20 cellular contexts compared by ENCODE assay signal in the genomic region with DNA sequence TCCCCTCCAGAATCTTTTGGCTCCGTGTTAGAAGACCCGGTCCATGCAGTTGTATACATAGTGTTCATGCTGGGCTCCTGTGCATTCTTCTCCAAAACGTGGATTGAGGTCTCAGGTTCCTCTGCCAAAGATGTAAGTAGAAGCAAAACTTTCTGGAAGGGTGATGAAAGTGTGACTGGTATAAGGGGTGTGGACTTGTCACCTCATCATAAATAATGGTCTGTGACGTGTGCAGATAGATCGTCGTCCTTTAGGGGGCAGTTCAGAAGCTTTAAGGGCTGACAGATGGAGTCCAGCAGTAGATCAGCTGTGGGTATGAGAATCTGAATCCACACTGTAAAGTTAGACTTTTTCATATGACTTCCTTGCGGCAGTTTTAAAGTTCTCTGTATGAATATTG. TPM values are rescaled to one million over a fixed set of nuclear protein-coding genes. Genes with fewer than 3 reads are reported as not detected.
DNase-seq lines count a peak whose midpoint lies in the region; ATAC-seq and TF ChIP-seq lines count a peak whose summit lies in the region.
"Had no signal": no experiment of that assay in that cellular context is flagged by ENCODE, and none has a peak within 500 bp of the region (broad histone marks: within the 10 kb centered on the region; RNA-seq: fewer than 3 reads in every experiment).

No MANE protein-coding gene starts in this region.

- H3K27ac ChIP-seq in right lobe of liver: no peak overlapping the region
- H3K27ac ChIP-seq: BLaER1, left ventricle myocardium inferior, pancreas, SJCRH30, thoracic aorta had no signal

- H3K4me3 ChIP-seq in fibroblast of mammary gland (ENCODE audit: control insufficient read depth, low read depth, low read length) (no peak overlapping the region), right lobe of liver (no peak overlapping the region)
- H3K4me3 ChIP-seq: BLaER1, left ventricle myocardium inferior, pancreas, SJCRH30, thoracic aorta had no signal

- no peaks in the 10 kb centered on the region for H3K27me3 Mint-ChIP-seq in activated T-helper 1 cell treated with anti-CD3 and anti-CD28 coated beads, Interleukin-12 subunit alpha, Interleukin-12 subunit beta, Interleukin-2, Interleukin-4 antibody, amounts not matched to agents 30 ng/mL and 10 ng/mL and 1 ng/mL, durations not matched to agents 14 hours and 24 hours and 36 hours (ENCODE audit: insufficient read depth)
- H3K27me3 Mint-ChIP-seq: brain; natural killer cell treated with Interleukin-12 subunit alpha and Interleukin-12 subunit beta and Interleukin-15 and Interleukin-18, amount 100 ng/mL, for 72 hours; stimulated activated naive B cell treated with anti-CD40 and anti-IgM and Interleukin-4, amounts not matched to agents 10 μg/mL and 1 μg/mL and 100 μg/mL, for 72 hours had no signal

- no peak overlapping the region for H3K4me3 Mint-ChIP-seq in activated T-helper 1 cell treated with anti-CD3 and anti-CD28 coated beads, Interleukin-12 subunit alpha, Interleukin-12 subunit beta, Interleukin-2, Interleukin-4 antibody, amounts not matched to agents 30 ng/mL and 10 ng/mL and 1 ng/mL, durations not matched to agents 14 hours and 24 hours and 36 hours
- H3K4me3 Mint-ChIP-seq: brain; natural killer cell treated with Interleukin-12 subunit alpha and Interleukin-12 subunit beta and Interleukin-15 and Interleukin-18, amount 100 ng/mL, for 72 hours; T-helper 2 cell treated with Interferon-gamma antibody and Interleukin-4, amounts not matched to agents 5 μg/mL and 100 μg/mL, for 36 hours had no signal

- DNase-seq in NCI-H82 (lab: John Stamatoyannopoulos, UW): peak; percentile 41
- no peak for DNase-seq in NCI-H82 treated with DMSO at 0.1 percent for 48 hours (lab: John Stamatoyannopoulos, UW; ENCODE audit: unreplicated experiment)
- peak; percentile 20 for DNase-seq in LHCN-M2 (ENCODE audit: low read depth)
- peak; percentile 27 for DNase-seq in SW480 (ENCODE audit: low spot score)
- peak; percentile 77 for DNase-seq in fibroblast of mammary gland (ENCODE audit: low read depth)
- no peak for DNase-seq in activated T-helper 1 cell treated with anti-CD3 and anti-CD28 coated beads, Interleukin-12 subunit alpha, Interleukin-12 subunit beta, Interleukin-2, Interleukin-4 antibody, amounts not matched to agents 30 ng/mL and 10 ng/mL and 1 ng/mL, durations not matched to agents 14 hours and 24 hours and 36 hours (ENCODE audit: low spot score)
- no peak for DNase-seq in right lobe of liver
- DNase-seq: left ventricle myocardium inferior, midbrain, NCI-H187 treated with DMSO at 0.1 percent for 48 hours, pancreas had no signal

- H3K36me3 ChIP-seq in right lobe of liver: peaks cover 40 to 96% (median 66%) of the 10 kb centered on the region in 4 donors

- TF ChIP-seq POLR2A in right lobe of liver (IDR thresholded peaks at IDR 0.05): no peak

- H3K9me3 ChIP-seq in right lobe of liver: no peaks in the 10 kb centered on the region
- H3K9me3 ChIP-seq: BLaER1, left ventricle myocardium inferior, pancreas, SJCRH30, thoracic aorta had no signal

- no peak overlapping the region for H3K27ac Mint-ChIP-seq in activated T-helper 1 cell treated with anti-CD3 and anti-CD28 coated beads, Interleukin-12 subunit alpha, Interleukin-12 subunit beta, Interleukin-2, Interleukin-4 antibody, amounts not matched to agents 30 ng/mL and 10 ng/mL and 1 ng/mL, durations not matched to agents 14 hours and 24 hours and 36 hours

- 54% methylated on average over 7 of the region's 7 CpGs for WGBS in right lobe of liver (ENCODE audit: insufficient coverage, low coverage, low lambda C conversion rate, missing lambda C conversion rate)

- H3K36me3 Mint-ChIP-seq in activated T-helper 1 cell treated with anti-CD3 and anti-CD28 coated beads, Interleukin-12 subunit alpha, Interleukin-12 subunit beta, Interleukin-2, Interleukin-4 antibody, amounts not matched to agents 30 ng/mL and 10 ng/mL and 1 ng/mL, durations not matched to agents 14 hours and 24 hours and 36 hours (ENCODE audit: low read depth): peaks cover 51% of the 10 kb centered on the region

- no peaks in the 10 kb centered on the region for H3K9me3 Mint-ChIP-seq in activated T-helper 1 cell treated with anti-CD3 and anti-CD28 coated beads, Interleukin-12 subunit alpha, Interleukin-12 subunit beta, Interleukin-2, Interleukin-4 antibody, amounts not matched to agents 30 ng/mL and 10 ng/mL and 1 ng/mL, durations not matched to agents 14 hours and 24 hours and 36 hours
- H3K9me3 Mint-ChIP-seq: brain; natural killer cell treated with Interleukin-12 subunit alpha and Interleukin-12 subunit beta and Interleukin-15 and Interleukin-18, amount 100 ng/mL, for 72 hours; stimulated activated naive B cell treated with anti-CD40 and anti-IgM and Interleukin-4, amounts not matched to agents 10 μg/mL and 1 μg/mL and 100 μg/mL, for 72 hours; T-helper 2 cell treated with Interferon-gamma antibody and Interleukin-4, amounts not matched to agents 5 μg/mL and 100 μg/mL, for 36 hours had no signal

- H3K27me3 ChIP-seq in right lobe of liver: no peaks in the 10 kb centered on the region
- H3K27me3 ChIP-seq: BLaER1, pancreas, SJCRH30 had no signal

- H3K4me1 ChIP-seq in right lobe of liver: peaks cover 0 to 31% (median 13%) of the 10 kb centered on the region in 4 donors
- H3K4me1 ChIP-seq: BLaER1, pancreas, SJCRH30 had no signal

- ATAC-seq in right lobe of liver (no peak), HG02571 (IDR thresholded peaks at IDR 0.05; ENCODE audit: unreplicated experiment) (no peak)
- ATAC-seq: sciatic nerve had no signal

- peak; percentile 2 for TF ChIP-seq CTCF in fibroblast of mammary gland (conservative IDR thresholded peaks at IDR 0.05; ENCODE audit: control insufficient read depth, insufficient read depth, low read depth, low read length)
- no peak for TF ChIP-seq CTCF in right lobe of liver (IDR thresholded peaks at IDR 0.05)

- intact Hi-C loops in activated T-helper 1 cell treated with anti-CD3 and anti-CD28 coated beads, Interleukin-12 subunit alpha, Interleukin-12 subunit beta, Interleukin-2, Interleukin-4 antibody, amounts not matched to agents 30 ng/mL and 10 ng/mL and 1 ng/mL, durations not matched to agents 14 hours and 24 hours and 36 hours (cut with micrococcal nuclease): no loop called here
- intact Hi-C loops in right lobe of liver (cut with DNase I): no loop called here

- peaks cover 10% of the 10 kb centered on the region for H3K4me1 Mint-ChIP-seq in activated T-helper 1 cell treated with anti-CD3 and anti-CD28 coated beads, Interleukin-12 subunit alpha, Interleukin-12 subunit beta, Interleukin-2, Interleukin-4 antibody, amounts not matched to agents 30 ng/mL and 10 ng/mL and 1 ng/mL, durations not matched to agents 14 hours and 24 hours and 36 hours (ENCODE audit: low read depth)
- H3K4me1 Mint-ChIP-seq: brain had no signal

RNA-seq across cellular contexts. Expression of a gene that starts 15.2 kb away (rescaled TPM):
- total RNA-seq in LHCN-M2 (2014; rRNA removed) (331 and 378 TPM in 2 replicates), right lobe of liver (100 to 1,000 TPM; 120 to 187 (median 151) TPM)
- 294 TPM for polyA plus RNA-seq in LHCN-M2 (2012)
- total RNA-seq in activated T-helper 1 cell treated with anti-CD3 and anti-CD28 coated beads, Interleukin-12 subunit alpha, Interleukin-12 subunit beta, Interleukin-2, Interleukin-4 antibody, amounts not matched to agents 30 ng/mL and 10 ng/mL and 1 ng/mL, durations not matched to agents 14 hours and 24 hours and 36 hours: 205 and 214 TPM in 2 replicates

RNA-seq across cellular contexts. Expression of a gene that starts 56.1 kb away (rescaled TPM):
- total RNA-seq in LHCN-M2 (2014; rRNA removed): 96.4 and 107 TPM in 2 replicates
- 57.4 TPM for polyA plus RNA-seq in LHCN-M2 (2012)
- 135 and 137 TPM in 2 replicates for total RNA-seq in activated T-helper 1 cell treated with anti-CD3 and anti-CD28 coated beads, Interleukin-12 subunit alpha, Interleukin-12 subunit beta, Interleukin-2, Interleukin-4 antibody, amounts not matched to agents 30 ng/mL and 10 ng/mL and 1 ng/mL, durations not matched to agents 14 hours and 24 hours and 36 hours
- 10 to 100 TPM in 5 of 6 experiments, 1 to 10 TPM in 1; 8.6 to 20.3 (median 12.9) TPM for total RNA-seq in right lobe of liver

Comparison
In these comparisons a context has a peak if more than half of its experiments do, and no peak if none do; other contexts are left out.
1. DNase-seq: peak in NCI-H82 (single experiment), LHCN-M2 (single experiment), SW480 (single experiment) and fibroblast of mammary gland (single experiment); none in NCI-H82 treated with DMSO at 0.1 percent for 48 hours (single experiment), activated T-helper 1 cell treated with anti-CD3 and anti-CD28 coated beads, Interleukin-12 subunit alpha, Interleukin-12 subunit beta, Interleukin-2, Interleukin-4 antibody, amounts not matched to agents 30 ng/mL and 10 ng/mL and 1 ng/mL, durations not matched to agents 14 hours and 24 hours and 36 hours (single experiment) and right lobe of liver (0 of 3).